8 cellular contexts compared by ENCODE assay signal in the genomic region with DNA sequence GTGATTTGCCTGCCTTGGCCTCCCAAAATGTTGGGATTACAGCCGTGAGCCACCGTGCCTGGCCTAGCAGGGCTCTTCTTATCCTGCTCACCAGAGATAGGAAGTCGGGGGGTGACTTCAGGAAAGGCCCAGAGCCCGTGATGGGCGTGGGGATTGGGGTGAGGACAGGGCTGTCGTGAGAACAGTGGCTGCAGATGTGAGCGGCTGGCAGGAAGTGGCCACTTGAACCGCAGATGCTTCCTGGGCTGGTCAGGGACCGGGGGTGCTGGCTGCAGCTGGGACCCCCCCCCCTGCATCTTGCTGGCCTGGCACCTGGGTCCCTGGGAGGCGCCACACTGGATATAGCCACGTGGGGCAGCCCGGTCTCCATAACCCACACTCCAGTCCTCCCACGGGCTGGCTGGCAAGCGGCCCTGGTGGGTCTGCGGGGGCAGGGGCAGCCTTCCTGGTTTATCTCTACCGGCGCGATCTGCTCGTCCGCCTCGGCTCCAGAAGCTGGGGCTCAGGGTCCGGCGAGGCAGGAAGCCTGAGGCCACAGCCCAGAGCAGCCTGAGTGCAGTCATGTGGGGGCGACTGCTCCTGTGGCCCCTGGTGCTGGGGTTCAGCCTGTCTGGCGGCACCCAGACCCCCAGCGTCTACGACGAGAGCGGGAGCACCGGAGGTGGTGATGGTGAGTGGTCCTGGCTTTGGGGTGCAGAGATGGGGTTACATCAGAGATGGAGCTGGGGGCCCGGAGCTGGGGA. TPM values are rescaled to one million over a fixed set of nuclear protein-coding genes. Genes with fewer than 3 reads are reported as not detected.
DNase-seq lines count a peak whose midpoint lies in the region; ATAC-seq and TF ChIP-seq lines count a peak whose summit lies in the region.

Gene F2RL3 (plus strand): TSS at position 371 of the 743 bp plus-strand sequence. CDS start 191 bp downstream, at position 562.

- no peak within 1 kb of the TSS for H3K4me3 ChIP-seq in brain microvascular endothelial cell (ENCODE audit: low read depth, low read length)

- peak within 1 kb of the TSS; percentile 18 for H3K27ac ChIP-seq in brain microvascular endothelial cell

- TF ChIP-seq CTCF in brain microvascular endothelial cell (IDR thresholded peaks at IDR 0.05; ENCODE audit: low read depth, low read length, missing control alignments) (no peak), natural killer cell (IDR thresholded peaks at IDR 0.05) (no peak)

- H3K36me3 ChIP-seq in brain microvascular endothelial cell (replicated peaks): no peaks in the 10 kb centered on the region

- H3K4me3 Mint-ChIP-seq in natural killer cell: peak within 1 kb of the TSS; percentile 76

- no peaks in the 10 kb centered on the region for H3K27me3 ChIP-seq in brain microvascular endothelial cell (replicated peaks)

- in situ Hi-C loops in brain microvascular endothelial cell (cut with HindIII; ENCODE audit: low pct_ligation_motif_present, low sequenced_read_pairs): no loop called here

- DNase-seq in GDM1 (lab: John Stamatoyannopoulos, UW) (peak; percentile 42), brain microvascular endothelial cell (peak; percentile 40), natural killer cell (no peak), amniotic stem cell (lab: John Stamatoyannopoulos, UW) (no peak), putamen (ENCODE audit: low spot score) (no peak), nucleus accumbens (lab: John Stamatoyannopoulos, UW) (no peak), pons (ENCODE audit: low spot score) (no peak)

- peak; percentile 44 for ATAC-seq in HG03108 (IDR thresholded peaks at IDR 0.05; ENCODE audit: unreplicated experiment)
- ATAC-seq in natural killer cell: peak; percentile 56 to 73 (median 58)

- H3K9me3 Mint-ChIP-seq in natural killer cell: no peaks in the 10 kb centered on the region

- no peaks in the 10 kb centered on the region for H3K36me3 Mint-ChIP-seq in natural killer cell

- intact Hi-C loops in natural killer cell (cut with micrococcal nuclease): no loop called here

- H3K4me1 Mint-ChIP-seq in natural killer cell: peaks cover 24 to 40% of the 10 kb centered on the region in 2 donors

- H3K27ac Mint-ChIP-seq in natural killer cell: peak within 1 kb of the TSS in 1 of 2 donors; percentile 74

- H3K27me3 Mint-ChIP-seq in natural killer cell (ENCODE audit: low read depth in 2 of 2): no peaks in the 10 kb centered on the region

RNA-seq across cellular contexts. Expression of gene F2RL3, which starts in this region (rescaled TPM):
- total RNA-seq in natural killer cell: under 1 TPM; 0.24 to 0.39 (median 0.28) TPM

Comparison
In these comparisons a context has a peak if more than half of its experiments do, and no peak if none do; other contexts are left out.
1. Peak in ATAC-seq in natural killer cell; RNA of the gene not detected or under 1 TPM.
2. DNase-seq: peak in GDM1 (single experiment) and brain microvascular endothelial cell (single experiment); none in natural killer cell (single experiment), amniotic stem cell (single experiment), putamen (single experiment), nucleus accumbens (0 of 56) and pons (single experiment).